10 cellular contexts compared by ENCODE assay signal in the genomic region with DNA sequence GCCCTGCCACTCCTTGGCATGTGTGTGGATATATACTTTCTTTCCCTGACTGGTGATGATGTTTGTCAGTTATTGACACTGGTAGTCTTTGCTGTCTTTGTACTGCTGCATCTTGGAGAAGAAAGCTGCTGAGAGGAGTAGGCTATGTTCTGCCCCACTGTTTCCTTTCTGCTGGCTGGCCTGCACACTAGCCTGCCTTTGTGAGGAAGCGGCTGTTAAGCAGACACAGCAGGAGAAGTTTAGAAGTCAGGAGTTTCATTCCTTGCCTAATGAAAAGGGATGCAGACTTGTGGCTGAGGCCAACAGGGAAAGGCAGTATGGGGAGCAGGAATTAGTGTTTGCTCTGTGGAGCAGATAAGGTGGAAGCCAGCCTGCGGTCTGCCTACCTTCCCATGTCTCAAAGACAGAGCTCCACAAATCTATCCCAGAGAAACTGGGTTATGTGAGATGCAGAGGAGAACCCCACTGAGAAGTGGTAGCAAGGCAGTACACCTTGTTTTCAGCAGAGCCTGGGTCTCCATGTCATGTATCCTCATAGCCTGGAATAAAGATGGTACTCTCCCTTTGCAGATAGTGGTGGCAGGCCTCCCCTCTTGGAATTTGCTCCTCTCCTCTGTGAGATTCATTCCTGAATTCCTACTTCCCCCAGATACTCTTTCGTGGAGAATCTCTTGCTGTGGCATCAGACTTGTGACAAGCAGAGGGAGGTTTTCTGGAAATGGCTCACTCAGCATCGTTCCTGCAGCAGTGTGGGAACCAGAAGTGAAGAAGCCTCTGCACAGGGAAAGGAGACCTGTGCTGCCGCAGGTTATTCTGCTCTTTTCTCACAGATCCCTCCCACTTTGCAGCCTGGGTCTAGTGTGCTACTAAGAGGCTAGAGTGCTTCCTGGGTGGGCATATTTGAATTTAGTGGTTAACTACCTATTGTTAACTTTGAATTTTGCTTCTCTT.
DNase-seq lines count a peak whose midpoint lies in the region; ATAC-seq and TF ChIP-seq lines count a peak whose summit lies in the region.
"Had no signal": no experiment of that assay in that cellular context is flagged by ENCODE, and none has a peak within 500 bp of the region (broad histone marks: within the 10 kb centered on the region; RNA-seq: fewer than 3 reads in every experiment).

No MANE protein-coding gene starts in this region.

- 29% methylated on average over 5 of the region's 5 CpGs for WGBS in HUES64
- 41 to 48% methylated on average over 5 of the region's 5 CpGs for WGBS in ectodermal cell, 2 experiments
- 55% methylated on average over 5 of the region's 5 CpGs for WGBS in smooth muscle cell (ENCODE audit: low lambda C conversion rate)

- in situ Hi-C loops in KBM-7 (cut with MboI; ENCODE audit: low pct_unique_long_range_greater_than_20kb, low sequenced_read_pairs): no loop called here

- H3K79me2 ChIP-seq in smooth muscle cell (ENCODE audit: low read depth): peaks cover 29% of the 10 kb centered on the region

- no peak overlapping the region for H2AFZ ChIP-seq in smooth muscle cell (ENCODE audit: low read depth)

- H3K36me3 ChIP-seq in HUES64 (ENCODE audit: insufficient read depth, low read length) (peaks cover 4% of the 10 kb centered on the region; the same call in 1 of the 2 replicates), ectodermal cell (ENCODE audit: control insufficient read depth, insufficient read depth, low read length) (no peaks in the 10 kb centered on the region), smooth muscle cell (ENCODE audit: low read depth) (no peaks in the 10 kb centered on the region)

- H3K4me3 ChIP-seq in HUES64 (ENCODE audit: low read length) (0 out of 2 replicates have a peak overlapping the region, but pooled peaks have one; percentile 12), ectodermal cell (ENCODE audit: insufficient read depth, low read depth, low read length) (no peak overlapping the region), smooth muscle cell (no peak overlapping the region)

- H3K9me3 ChIP-seq in HUES64 (ENCODE audit: insufficient read depth, low read depth, low read length) (no peaks in the 10 kb centered on the region), ectodermal cell (ENCODE audit: control insufficient read depth, low read length) (no peaks in the 10 kb centered on the region), smooth muscle cell (replicated peaks; ENCODE audit: low read depth) (no peaks in the 10 kb centered on the region)

- peak; percentile 43 for ATAC-seq in GM21367 (IDR thresholded peaks at IDR 0.05; ENCODE audit: unreplicated experiment)
- ATAC-seq: effector memory CD8-positive, alpha-beta T cell; sciatic nerve had no signal

- peaks cover 82% of the 10 kb centered on the region for H3K4me1 ChIP-seq in HUES64 (ENCODE audit: insufficient read depth, low read length)
- peaks cover 37% of the 10 kb centered on the region for H3K4me1 ChIP-seq in ectodermal cell (ENCODE audit: control insufficient read depth, insufficient read depth, low read length)
- peaks cover 55% of the 10 kb centered on the region for H3K4me1 ChIP-seq in smooth muscle cell (ENCODE audit: low read depth)

- peak overlapping the region; percentile 47 for H3K4me2 ChIP-seq in smooth muscle cell

- peaks cover 15% of the 10 kb centered on the region for H3F3A ChIP-seq in smooth muscle cell (ENCODE audit: low read depth)

- H4K20me1 ChIP-seq in smooth muscle cell (ENCODE audit: low read depth): peaks cover 100% of the 10 kb centered on the region

- H3K27ac ChIP-seq in HUES64 (ENCODE audit: low read depth, low read length) (peak overlapping the region; percentile 38), ectodermal cell (ENCODE audit: insufficient read depth, low read depth, low read length, poor library complexity, severe bottlenecking) (peak overlapping the region; percentile 76), smooth muscle cell (ENCODE audit: low read depth) (peak overlapping the region; percentile 30)

- DNase-seq in smooth muscle cell (lab: John Stamatoyannopoulos, UW; ENCODE audit: unreplicated experiment): no peak
- no peak for DNase-seq in DMS153 (lab: John Stamatoyannopoulos, UW)
- no peak for DNase-seq in KBM-7
- no peak for DNase-seq in GOT3 (lab: John Stamatoyannopoulos, UW)
- DNase-seq: effector memory CD8-positive, alpha-beta T cell; NCI-H2081 had no signal

- H3K27me3 ChIP-seq in HUES64 (ENCODE audit: insufficient read depth, low read length) (no peaks in the 10 kb centered on the region), ectodermal cell (ENCODE audit: control insufficient read depth, insufficient read depth, low read length, poor library complexity, severe bottlenecking) (no peaks in the 10 kb centered on the region), smooth muscle cell (ENCODE audit: low read depth) (no peaks in the 10 kb centered on the region)

- H3K9ac ChIP-seq in HUES64 (ENCODE audit: low read depth, low read length): no peak overlapping the region
- no peak overlapping the region for H3K9ac ChIP-seq in smooth muscle cell (ENCODE audit: low read depth)

- no peak for TF ChIP-seq CTCF in smooth muscle cell (IDR thresholded peaks at IDR 0.05; ENCODE audit: borderline replicate concordance, insufficient read depth, poor library complexity, severe bottlenecking)
